8 cellular contexts compared by ENCODE assay signal in the genomic region with DNA sequence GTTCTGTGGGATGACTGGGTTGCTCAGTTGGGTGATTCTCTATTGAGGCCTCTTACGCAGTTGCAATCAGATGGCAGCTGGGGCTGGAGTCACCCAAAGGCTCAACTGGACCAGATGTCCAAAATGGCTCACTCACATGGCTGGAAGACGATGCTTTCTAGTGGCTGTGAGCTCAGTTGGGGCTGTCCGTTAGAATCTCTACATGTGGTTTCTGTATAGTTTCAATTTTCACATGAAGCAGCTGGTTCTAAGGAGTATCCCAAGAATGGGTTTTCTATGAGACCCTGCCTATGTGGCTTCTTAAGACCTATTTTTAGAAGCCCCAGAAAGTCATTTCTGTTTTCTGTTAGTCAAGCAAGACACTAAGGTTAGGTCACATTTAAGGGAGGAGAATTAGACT. TPM values are rescaled to one million over a fixed set of nuclear protein-coding genes. Genes with fewer than 3 reads are reported as not detected.
DNase-seq lines count a peak whose midpoint lies in the region; ATAC-seq and TF ChIP-seq lines count a peak whose summit lies in the region.

No MANE protein-coding gene starts in this region.

- H3K27me3 Mint-ChIP-seq in neural progenitor cell (ENCODE audit: insufficient read depth, low read depth) = peaks cover 10% of the 10 kb centered on the region

- H3F3A ChIP-seq in OCI-LY1 (ENCODE audit: insufficient read depth, low read length) (0 out of 2 replicates have a peak, but pooled peaks cover 7% of the 10 kb centered on the region), neural progenitor cell (ENCODE audit: low read depth) (peaks cover 78% of the 10 kb centered on the region)

- peak; percentile 24 to 33 for ATAC-seq in activated CD4-positive, CD25-positive, alpha-beta regulatory T cell treated with anti-CD3 and anti-CD28 coated beads, Interleukin-2, amount 50 U/mL, for 24 hours
- ATAC-seq in HG02571 (IDR thresholded peaks at IDR 0.05; ENCODE audit: unreplicated experiment) = peak; percentile 59

- no peak overlapping the region for H3K27ac Mint-ChIP-seq in neural progenitor cell

- H3K9me2 ChIP-seq in OCI-LY1 (ENCODE audit: low read depth, low read length) = no peaks in the 10 kb centered on the region

- H2AFZ ChIP-seq in OCI-LY1 (ENCODE audit: low read length) (no peak overlapping the region), neural progenitor cell (replicated peaks) (no peak overlapping the region)

- peaks cover 80% of the 10 kb centered on the region for H3K36me3 ChIP-seq in OCI-LY1 (ENCODE audit: insufficient read depth, low read length)
- peaks cover 24% of the 10 kb centered on the region for H3K36me3 ChIP-seq in neural progenitor cell

- H3K9ac ChIP-seq in OCI-LY1 (ENCODE audit: low read length) (no peak overlapping the region), neural progenitor cell (no peak overlapping the region)

- H3K9me3 Mint-ChIP-seq in neural progenitor cell = no peaks in the 10 kb centered on the region

- H3K4me1 ChIP-seq in OCI-LY1 (ENCODE audit: insufficient read depth, low read length, severe bottlenecking) (peaks cover 48% of the 10 kb centered on the region), neural progenitor cell (peaks cover 72% of the 10 kb centered on the region)

- H3K79me2 ChIP-seq in OCI-LY1 (ENCODE audit: insufficient read depth, low read length) (peaks cover 56% of the 10 kb centered on the region), neural progenitor cell (ENCODE audit: low read depth) (peaks cover 85% of the 10 kb centered on the region)

- no peak overlapping the region for H3K4me2 ChIP-seq in OCI-LY1 (ENCODE audit: low read length)
- no peak overlapping the region for H3K4me2 ChIP-seq in neural progenitor cell

- H3K27me3 ChIP-seq in OCI-LY1 (ENCODE audit: insufficient read depth, low read length) (no peaks in the 10 kb centered on the region), neural progenitor cell (no peaks in the 10 kb centered on the region)

- H4K20me1 ChIP-seq in OCI-LY1 (ENCODE audit: insufficient read depth, low read length) (no peaks in the 10 kb centered on the region), neural progenitor cell (ENCODE audit: low read depth) (peaks cover 42% of the 10 kb centered on the region)

- peak overlapping the region; percentile 15 for H3K27ac ChIP-seq in OCI-LY1 (ENCODE audit: low read depth, low read length, poor library complexity, severe bottlenecking)
- peak overlapping the region; percentile 87 for H3K27ac ChIP-seq in neural progenitor cell

- in situ Hi-C loops in KBM-7 (cut with MboI; ENCODE audit: low pct_unique_long_range_greater_than_20kb, low sequenced_read_pairs) = no loop called here

- no peak overlapping the region for H3K4me3 Mint-ChIP-seq in neural progenitor cell

- H3K36me3 Mint-ChIP-seq in neural progenitor cell = peaks cover 33% of the 10 kb centered on the region

- peaks cover 74% of the 10 kb centered on the region for H3K4me1 Mint-ChIP-seq in neural progenitor cell

- TF ChIP-seq CTCF in OCI-LY1 (IDR thresholded peaks at IDR 0.05; ENCODE audit: low read length) (no peak), neural progenitor cell (IDR thresholded peaks at IDR 0.05) (no peak)

- DNase-seq in activated CD4-positive, CD25-positive, alpha-beta regulatory T cell treated with anti-CD3 and anti-CD28 coated beads, Interleukin-2, amount 50 U/mL, for 72 hours = no peak
- DNase-seq in neural progenitor cell (ENCODE audit: low spot score) (no peak), AG08396 (ENCODE audit: low spot score) (no peak), mucosa of gallbladder (ENCODE audit: low spot score) (no peak), KBM-7 (no peak)

- H3K9me3 ChIP-seq in OCI-LY1 (ENCODE audit: low read length) = no peaks in the 10 kb centered on the region
- H3K9me3 ChIP-seq in neural progenitor cell (ENCODE audit: low read depth) = no peaks in the 10 kb centered on the region

- H3K4me3 ChIP-seq in OCI-LY1 (ENCODE audit: low read depth, low read length, poor library complexity, severe bottlenecking) (no peak overlapping the region), neural progenitor cell (no peak overlapping the region)

RNA-seq across cellular contexts. Expression of a gene that starts 4.4 kb away (rescaled TPM):
- total RNA-seq in neural progenitor cell (ENCODE audit: low replicate concordance) (585 and 807 TPM in 2 replicates), mucosa of gallbladder (197 TPM)

RNA-seq across cellular contexts. Expression of a gene that starts 31.9 kb away (rescaled TPM):
- total RNA-seq in neural progenitor cell (ENCODE audit: low replicate concordance) = 17.9 and 19.6 TPM in 2 replicates
- total RNA-seq in mucosa of gallbladder = 7.3 TPM

RNA-seq across cellular contexts. Expression of a gene that starts 32.0 kb away (rescaled TPM):
- 14.8 and 21.2 TPM in 2 replicates for total RNA-seq in neural progenitor cell (ENCODE audit: low replicate concordance)
- total RNA-seq in mucosa of gallbladder = 33.7 TPM
